ENCODE assay signal across 8 cellular contexts in genomic region chr3:100261481-100261903, GRCh38. TPM values are rescaled to one million over a fixed set of nuclear protein-coding genes. Genes with fewer than 3 reads are reported as not detected.
DNase-seq lines count a peak whose midpoint lies in the region; ATAC-seq and TF ChIP-seq lines count a peak whose summit lies in the region.

No MANE protein-coding gene starts in this region.

- H3K4me2 ChIP-seq in fibroblast of lung (ENCODE audit: extremely low read depth, insufficient read depth, low read length) = peak overlapping the region; percentile 57

- H3K9ac ChIP-seq in fibroblast of lung (ENCODE audit: insufficient read depth, low read length) = peak overlapping the region; percentile 98

- H3K4me1 ChIP-seq in RWPE2 (ENCODE audit: insufficient read depth, poor library complexity, severe bottlenecking) = peaks cover 45% of the 10 kb centered on the region
- H3K4me1 ChIP-seq in fibroblast of lung (ENCODE audit: control insufficient read depth, extremely low read depth, insufficient read depth, low read length) = peaks cover 11% of the 10 kb centered on the region

- H2AFZ ChIP-seq in fibroblast of lung (ENCODE audit: low read length) = no peak overlapping the region

- H3K79me2 ChIP-seq in fibroblast of lung (ENCODE audit: control insufficient read depth, insufficient read depth, low read length) = peaks cover 55% of the 10 kb centered on the region

- TF ChIP-seq CTCF in GM12875 (IDR thresholded peaks at IDR 0.05; ENCODE audit: borderline replicate concordance, insufficient read depth, low read depth, low read length) (no peak), RWPE2 (IDR thresholded peaks at IDR 0.05; ENCODE audit: poor library complexity, severe bottlenecking) (no peak), fibroblast of lung (conservative IDR thresholded peaks at IDR 0.05 in 1 of 2, IDR thresholded peaks at IDR 0.05 in 1 of 2; ENCODE audit: low read depth in 1 of 2, low read length in 2 of 2) (no peak), retinal pigment epithelial cell (conservative IDR thresholded peaks at IDR 0.05; ENCODE audit: low read depth, low read length) (no peak)

- DNase-seq in RWPE2 (ENCODE audit: low spot score) (no peak), fibroblast of lung (ENCODE audit: low read depth in 2 of 2) (no peak), retinal pigment epithelial cell (ENCODE audit: low read depth) (no peak), cerebellar cortex (ENCODE audit: low spot score) (no peak), mesenteric fat pad (ENCODE audit: low spot score) (no peak), NCI-H1417 (lab: John Stamatoyannopoulos, UW) (no peak)

- no peaks in the 10 kb centered on the region for H3K9me3 ChIP-seq in RWPE2 (ENCODE audit: severe bottlenecking)
- no peaks in the 10 kb centered on the region for H3K9me3 ChIP-seq in fibroblast of lung (ENCODE audit: control insufficient read depth, insufficient read depth, low read depth, low read length)

- no peaks in the 10 kb centered on the region for H3K36me3 ChIP-seq in RWPE2 (ENCODE audit: low read depth)
- no peaks in the 10 kb centered on the region for H3K36me3 ChIP-seq in fibroblast of lung (ENCODE audit: control insufficient read depth, insufficient read depth, low read length)

- H4K20me1 ChIP-seq in fibroblast of lung (ENCODE audit: control insufficient read depth, extremely low read depth, insufficient read depth, low read length) = no peaks in the 10 kb centered on the region

- H3K4me3 ChIP-seq in GM12875 (ENCODE audit: low read depth, low read length) = peak overlapping the region; percentile 100
- H3K4me3 ChIP-seq in RWPE2 (ENCODE audit: severe bottlenecking) = peak overlapping the region; percentile 84
- peak overlapping the region; percentile 89 to 92 (median 90) for H3K4me3 ChIP-seq in fibroblast of lung (replicated peaks in 1 of 4; ENCODE audit: control extremely low read depth in 1 of 4, insufficient read depth in 1 of 4, low read depth in 3 of 4, low read length in 4 of 4)
- peak overlapping the region; percentile 85 for H3K4me3 ChIP-seq in retinal pigment epithelial cell (ENCODE audit: low read length)

- H3K27ac ChIP-seq in RWPE2 (ENCODE audit: poor library complexity, severe bottlenecking) (peak overlapping the region; percentile 98), fibroblast of lung (ENCODE audit: insufficient read depth, low read length) (peak overlapping the region; percentile 99)

- ATAC-seq in RWPE2 (ENCODE audit: low read depth) (peak; percentile 1; the same call in 1 of the 3 replicates), HG03520 (IDR thresholded peaks at IDR 0.05; ENCODE audit: unreplicated experiment) (no peak)

- H3K27me3 ChIP-seq in RWPE2 (ENCODE audit: insufficient read depth, poor library complexity, severe bottlenecking) (no peaks in the 10 kb centered on the region), fibroblast of lung (ENCODE audit: control insufficient read depth, insufficient read depth, low read length) (no peaks in the 10 kb centered on the region)

RNA-seq across cellular contexts. Expression of gene TBC1D23, which starts 0.7 kb away (rescaled TPM):
- total RNA-seq in fibroblast of lung (80.1 and 121 TPM in 2 replicates), mesenteric fat pad (42.0 TPM)
- 54.9 and 55.7 TPM in 2 replicates for polyA plus RNA-seq in fibroblast of lung
- polyA plus RNA-seq in fibroblast of lung (2012) = 33.9 and 35.2 TPM in 2 replicates
- 8.2 and 12.6 TPM in 2 replicates for polyA minus RNA-seq in fibroblast of lung (ENCODE audit: low replicate concordance)
